8 cellular contexts compared by ENCODE assay signal in the genomic region with DNA sequence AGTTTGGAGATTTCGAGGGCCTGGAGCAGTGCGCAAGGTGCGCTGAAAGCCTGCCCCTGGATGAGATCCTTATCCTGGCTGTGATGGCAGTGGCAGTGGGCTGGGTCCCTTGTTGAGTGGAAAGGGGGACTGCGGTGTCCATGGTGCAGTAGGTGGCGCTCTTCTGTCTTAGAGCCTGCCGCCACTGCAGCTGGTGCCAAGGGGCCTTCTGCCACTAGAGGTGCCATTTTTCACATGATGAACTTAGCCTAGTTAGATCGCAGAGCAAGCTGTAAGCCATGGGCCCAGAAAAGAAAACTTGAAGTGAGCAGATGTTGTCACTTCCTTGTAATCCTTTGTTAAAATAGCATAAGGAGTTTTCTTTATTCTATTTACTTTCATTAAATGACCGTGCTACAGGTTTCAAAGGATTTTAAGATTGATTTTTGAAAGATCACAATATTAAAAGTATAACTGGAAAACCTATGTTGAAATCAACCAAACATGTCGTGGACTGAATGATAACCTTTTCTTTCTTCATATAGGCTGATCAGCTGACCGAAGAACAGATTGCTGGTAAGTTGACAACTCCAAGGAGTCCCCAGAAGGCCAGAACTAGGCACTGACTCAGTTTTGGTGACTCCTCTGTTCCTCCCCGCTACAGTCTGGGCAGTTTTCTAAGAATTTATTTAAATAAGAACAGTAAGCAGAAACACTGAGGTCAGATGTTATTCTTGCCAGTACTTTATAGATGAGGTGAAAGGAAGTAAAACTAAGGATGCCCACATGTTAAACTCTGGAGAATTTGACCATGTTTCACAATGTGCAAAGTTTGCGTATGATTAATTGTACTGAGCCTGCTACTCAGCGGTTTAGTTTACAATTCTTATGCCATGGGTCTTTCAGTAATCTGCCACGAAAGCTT. TPM values are rescaled to one million over a fixed set of nuclear protein-coding genes. Genes with fewer than 3 reads are reported as not detected.
DNase-seq lines count a peak whose midpoint lies in the region; ATAC-seq and TF ChIP-seq lines count a peak whose summit lies in the region.

No MANE protein-coding gene starts in this region.

- ATAC-seq in GM19023 (IDR thresholded peaks at IDR 0.05; ENCODE audit: unreplicated experiment) (peak; percentile 44), HG03342 (IDR thresholded peaks at IDR 0.05; ENCODE audit: unreplicated experiment) (peak; percentile 41), left colon (peak; percentile 62)

- H3K4me3 ChIP-seq in AG10803 (ENCODE audit: low read length) = peak overlapping the region; percentile 96

- intact Hi-C loops in left colon (cut with DNase I, micrococcal nuclease) = loop anchor here in 1 of 2 donors (10.0 kb wide), 2 partner anchors 115 to 295 kb away; no protein-coding TSS in a partner anchor

- DNase-seq in AG10803 (ENCODE audit: low read depth) = peak; percentile 91
- DNase-seq in NCI-H345 treated with DMSO at 0.1 percent for 48 hours (lab: John Stamatoyannopoulos, UW; ENCODE audit: unreplicated experiment) = peak; percentile 91
- peak; percentile 80 for DNase-seq in activated CD4-positive, CD25-positive, alpha-beta regulatory T cell treated with anti-CD3 and anti-CD28 coated beads, Interleukin-2, amount 50 U/mL, for 72 hours
- DNase-seq in cerebellar cortex (ENCODE audit: low spot score) = peak; percentile 97
- DNase-seq in left colon = peak; percentile 90 to 94
- peak; percentile 59 to 65 for DNase-seq in stimulated activated CD4-positive, alpha-beta T cell treated with anti-CD3 and anti-CD28 coated beads, Interleukin-1b, Interleukin-23, amount 100 ng/mL, for 1 hour (ENCODE audit: low read depth in 2 of 2)

- peak; percentile 100 for TF ChIP-seq CTCF in AG10803 (conservative IDR thresholded peaks at IDR 0.05; ENCODE audit: low read length)

RNA-seq across cellular contexts. Expression of gene CALM1, which starts 3.0 kb away (rescaled TPM):
- total RNA-seq in left colon = 100 to 1,000 TPM; 756 to 776 TPM

Comparison
In these comparisons a context has a peak if more than half of its experiments do, and no peak if none do; other contexts are left out.
1. Peak in every context shown above with its lines: DNase-seq, ATAC-seq and H3K4me3 ChIP-seq.